Comparison of ENCODE assay signal across 1 cellular context in the genomic region with DNA sequence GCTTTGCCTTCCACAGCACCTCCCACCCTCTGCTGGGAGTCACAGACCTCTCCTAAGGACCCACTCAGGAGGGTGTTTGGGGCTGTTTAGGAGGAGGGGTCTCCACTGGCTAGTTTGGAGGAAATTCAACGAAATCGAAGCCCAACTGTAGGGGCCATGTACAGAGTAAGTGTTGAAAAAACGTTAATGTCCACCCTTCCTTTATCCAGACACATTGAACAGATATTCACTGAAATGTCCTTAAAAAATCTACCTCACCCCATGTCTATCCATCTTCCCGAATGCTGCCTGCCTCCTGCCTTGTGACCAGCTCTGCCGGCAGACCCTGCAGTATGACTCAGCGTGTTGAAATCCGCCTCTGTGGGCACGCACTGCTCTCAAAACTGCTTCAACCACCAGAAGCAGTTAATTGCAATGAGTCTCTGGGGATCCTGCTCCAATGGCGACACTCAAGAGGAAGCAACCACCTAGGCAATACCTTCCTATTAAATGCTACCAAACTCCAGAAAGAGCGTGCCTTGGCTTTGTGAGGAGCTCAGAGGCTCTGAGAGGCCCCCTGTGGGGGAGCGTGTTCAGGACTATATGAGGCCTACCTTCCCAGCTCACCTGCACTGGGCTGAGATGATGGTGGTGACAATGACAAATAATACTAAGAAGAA.
A peak's percentile ranks its signal among the peaks of the same experiment; 100 is the strongest.
TF ChIP-seq lines count a peak whose summit lies in the region.

No MANE protein-coding gene starts in this region.

TF ChIP-seq in K562, 482 proteins besides CTCF, POLR2A, EP300 and RAD21 (continued from another document and continues in another):
- TF ChIP-seq, protein P1, sequence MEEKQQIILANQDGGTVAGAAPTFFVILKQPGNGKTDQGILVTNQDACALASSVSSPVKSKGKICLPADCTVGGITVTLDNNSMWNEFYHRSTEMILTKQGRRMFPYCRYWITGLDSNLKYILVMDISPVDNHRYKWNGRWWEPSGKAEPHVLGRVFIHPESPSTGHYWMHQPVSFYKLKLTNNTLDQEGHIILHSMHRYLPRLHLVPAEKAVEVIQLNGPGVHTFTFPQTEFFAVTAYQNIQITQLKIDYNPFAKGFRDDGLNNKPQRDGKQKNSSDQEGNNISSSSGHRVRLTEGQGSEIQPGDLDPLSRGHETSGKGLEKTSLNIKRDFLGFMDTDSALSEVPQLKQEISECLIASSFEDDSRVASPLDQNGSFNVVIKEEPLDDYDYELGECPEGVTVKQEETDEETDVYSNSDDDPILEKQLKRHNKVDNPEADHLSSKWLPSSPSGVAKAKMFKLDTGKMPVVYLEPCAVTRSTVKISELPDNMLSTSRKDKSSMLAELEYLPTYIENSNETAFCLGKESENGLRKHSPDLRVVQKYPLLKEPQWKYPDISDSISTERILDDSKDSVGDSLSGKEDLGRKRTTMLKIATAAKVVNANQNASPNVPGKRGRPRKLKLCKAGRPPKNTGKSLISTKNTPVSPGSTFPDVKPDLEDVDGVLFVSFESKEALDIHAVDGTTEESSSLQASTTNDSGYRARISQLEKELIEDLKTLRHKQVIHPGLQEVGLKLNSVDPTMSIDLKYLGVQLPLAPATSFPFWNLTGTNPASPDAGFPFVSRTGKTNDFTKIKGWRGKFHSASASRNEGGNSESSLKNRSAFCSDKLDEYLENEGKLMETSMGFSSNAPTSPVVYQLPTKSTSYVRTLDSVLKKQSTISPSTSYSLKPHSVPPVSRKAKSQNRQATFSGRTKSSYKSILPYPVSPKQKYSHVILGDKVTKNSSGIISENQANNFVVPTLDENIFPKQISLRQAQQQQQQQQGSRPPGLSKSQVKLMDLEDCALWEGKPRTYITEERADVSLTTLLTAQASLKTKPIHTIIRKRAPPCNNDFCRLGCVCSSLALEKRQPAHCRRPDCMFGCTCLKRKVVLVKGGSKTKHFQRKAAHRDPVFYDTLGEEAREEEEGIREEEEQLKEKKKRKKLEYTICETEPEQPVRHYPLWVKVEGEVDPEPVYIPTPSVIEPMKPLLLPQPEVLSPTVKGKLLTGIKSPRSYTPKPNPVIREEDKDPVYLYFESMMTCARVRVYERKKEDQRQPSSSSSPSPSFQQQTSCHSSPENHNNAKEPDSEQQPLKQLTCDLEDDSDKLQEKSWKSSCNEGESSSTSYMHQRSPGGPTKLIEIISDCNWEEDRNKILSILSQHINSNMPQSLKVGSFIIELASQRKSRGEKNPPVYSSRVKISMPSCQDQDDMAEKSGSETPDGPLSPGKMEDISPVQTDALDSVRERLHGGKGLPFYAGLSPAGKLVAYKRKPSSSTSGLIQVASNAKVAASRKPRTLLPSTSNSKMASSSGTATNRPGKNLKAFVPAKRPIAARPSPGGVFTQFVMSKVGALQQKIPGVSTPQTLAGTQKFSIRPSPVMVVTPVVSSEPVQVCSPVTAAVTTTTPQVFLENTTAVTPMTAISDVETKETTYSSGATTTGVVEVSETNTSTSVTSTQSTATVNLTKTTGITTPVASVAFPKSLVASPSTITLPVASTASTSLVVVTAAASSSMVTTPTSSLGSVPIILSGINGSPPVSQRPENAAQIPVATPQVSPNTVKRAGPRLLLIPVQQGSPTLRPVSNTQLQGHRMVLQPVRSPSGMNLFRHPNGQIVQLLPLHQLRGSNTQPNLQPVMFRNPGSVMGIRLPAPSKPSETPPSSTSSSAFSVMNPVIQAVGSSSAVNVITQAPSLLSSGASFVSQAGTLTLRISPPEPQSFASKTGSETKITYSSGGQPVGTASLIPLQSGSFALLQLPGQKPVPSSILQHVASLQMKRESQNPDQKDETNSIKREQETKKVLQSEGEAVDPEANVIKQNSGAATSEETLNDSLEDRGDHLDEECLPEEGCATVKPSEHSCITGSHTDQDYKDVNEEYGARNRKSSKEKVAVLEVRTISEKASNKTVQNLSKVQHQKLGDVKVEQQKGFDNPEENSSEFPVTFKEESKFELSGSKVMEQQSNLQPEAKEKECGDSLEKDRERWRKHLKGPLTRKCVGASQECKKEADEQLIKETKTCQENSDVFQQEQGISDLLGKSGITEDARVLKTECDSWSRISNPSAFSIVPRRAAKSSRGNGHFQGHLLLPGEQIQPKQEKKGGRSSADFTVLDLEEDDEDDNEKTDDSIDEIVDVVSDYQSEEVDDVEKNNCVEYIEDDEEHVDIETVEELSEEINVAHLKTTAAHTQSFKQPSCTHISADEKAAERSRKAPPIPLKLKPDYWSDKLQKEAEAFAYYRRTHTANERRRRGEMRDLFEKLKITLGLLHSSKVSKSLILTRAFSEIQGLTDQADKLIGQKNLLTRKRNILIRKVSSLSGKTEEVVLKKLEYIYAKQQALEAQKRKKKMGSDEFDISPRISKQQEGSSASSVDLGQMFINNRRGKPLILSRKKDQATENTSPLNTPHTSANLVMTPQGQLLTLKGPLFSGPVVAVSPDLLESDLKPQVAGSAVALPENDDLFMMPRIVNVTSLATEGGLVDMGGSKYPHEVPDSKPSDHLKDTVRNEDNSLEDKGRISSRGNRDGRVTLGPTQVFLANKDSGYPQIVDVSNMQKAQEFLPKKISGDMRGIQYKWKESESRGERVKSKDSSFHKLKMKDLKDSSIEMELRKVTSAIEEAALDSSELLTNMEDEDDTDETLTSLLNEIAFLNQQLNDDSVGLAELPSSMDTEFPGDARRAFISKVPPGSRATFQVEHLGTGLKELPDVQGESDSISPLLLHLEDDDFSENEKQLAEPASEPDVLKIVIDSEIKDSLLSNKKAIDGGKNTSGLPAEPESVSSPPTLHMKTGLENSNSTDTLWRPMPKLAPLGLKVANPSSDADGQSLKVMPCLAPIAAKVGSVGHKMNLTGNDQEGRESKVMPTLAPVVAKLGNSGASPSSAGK (IDR thresholded peaks at IDR 0.05) = peak; percentile 66
- TF ChIP-seq ZNF253 (CRISPR knock-in tag; conservative IDR thresholded peaks at IDR 0.05) = no peak
- peak; percentile 66; the same call in 1 of the 2 replicates for TF ChIP-seq SMARCA4 (IDR thresholded peaks at IDR 0.05)
- no peak for TF ChIP-seq CAMTA2 (CRISPR knock-in tag; conservative IDR thresholded peaks at IDR 0.05)
- TF ChIP-seq IRF2 (CRISPR knock-in tag; IDR thresholded peaks at IDR 0.05) = no peak
- peak; percentile 88 for TF ChIP-seq ZNF584 (CRISPR knock-in tag; IDR thresholded peaks at IDR 0.05; ENCODE audit: low read depth)
- no peak for TF ChIP-seq U2AF2 (optimal IDR thresholded peaks at IDR 0.05; ENCODE audit: low read depth, low read length)
- TF ChIP-seq NRF1 (conservative IDR thresholded peaks at IDR 0.05 in 1 of 2, IDR thresholded peaks at IDR 0.05 in 1 of 2) = 0 out of 4 replicates have a peak, but pooled peaks of 1 of the 2 experiments have one; percentile 25
- TF ChIP-seq, protein P2, sequence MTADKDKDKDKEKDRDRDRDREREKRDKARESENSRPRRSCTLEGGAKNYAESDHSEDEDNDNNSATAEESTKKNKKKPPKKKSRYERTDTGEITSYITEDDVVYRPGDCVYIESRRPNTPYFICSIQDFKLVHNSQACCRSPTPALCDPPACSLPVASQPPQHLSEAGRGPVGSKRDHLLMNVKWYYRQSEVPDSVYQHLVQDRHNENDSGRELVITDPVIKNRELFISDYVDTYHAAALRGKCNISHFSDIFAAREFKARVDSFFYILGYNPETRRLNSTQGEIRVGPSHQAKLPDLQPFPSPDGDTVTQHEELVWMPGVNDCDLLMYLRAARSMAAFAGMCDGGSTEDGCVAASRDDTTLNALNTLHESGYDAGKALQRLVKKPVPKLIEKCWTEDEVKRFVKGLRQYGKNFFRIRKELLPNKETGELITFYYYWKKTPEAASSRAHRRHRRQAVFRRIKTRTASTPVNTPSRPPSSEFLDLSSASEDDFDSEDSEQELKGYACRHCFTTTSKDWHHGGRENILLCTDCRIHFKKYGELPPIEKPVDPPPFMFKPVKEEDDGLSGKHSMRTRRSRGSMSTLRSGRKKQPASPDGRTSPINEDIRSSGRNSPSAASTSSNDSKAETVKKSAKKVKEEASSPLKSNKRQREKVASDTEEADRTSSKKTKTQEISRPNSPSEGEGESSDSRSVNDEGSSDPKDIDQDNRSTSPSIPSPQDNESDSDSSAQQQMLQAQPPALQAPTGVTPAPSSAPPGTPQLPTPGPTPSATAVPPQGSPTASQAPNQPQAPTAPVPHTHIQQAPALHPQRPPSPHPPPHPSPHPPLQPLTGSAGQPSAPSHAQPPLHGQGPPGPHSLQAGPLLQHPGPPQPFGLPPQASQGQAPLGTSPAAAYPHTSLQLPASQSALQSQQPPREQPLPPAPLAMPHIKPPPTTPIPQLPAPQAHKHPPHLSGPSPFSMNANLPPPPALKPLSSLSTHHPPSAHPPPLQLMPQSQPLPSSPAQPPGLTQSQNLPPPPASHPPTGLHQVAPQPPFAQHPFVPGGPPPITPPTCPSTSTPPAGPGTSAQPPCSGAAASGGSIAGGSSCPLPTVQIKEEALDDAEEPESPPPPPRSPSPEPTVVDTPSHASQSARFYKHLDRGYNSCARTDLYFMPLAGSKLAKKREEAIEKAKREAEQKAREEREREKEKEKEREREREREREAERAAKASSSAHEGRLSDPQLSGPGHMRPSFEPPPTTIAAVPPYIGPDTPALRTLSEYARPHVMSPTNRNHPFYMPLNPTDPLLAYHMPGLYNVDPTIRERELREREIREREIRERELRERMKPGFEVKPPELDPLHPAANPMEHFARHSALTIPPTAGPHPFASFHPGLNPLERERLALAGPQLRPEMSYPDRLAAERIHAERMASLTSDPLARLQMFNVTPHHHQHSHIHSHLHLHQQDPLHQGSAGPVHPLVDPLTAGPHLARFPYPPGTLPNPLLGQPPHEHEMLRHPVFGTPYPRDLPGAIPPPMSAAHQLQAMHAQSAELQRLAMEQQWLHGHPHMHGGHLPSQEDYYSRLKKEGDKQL (CRISPR knock-in tag; IDR thresholded peaks at IDR 0.05; ENCODE audit: borderline replicate concordance) = no peak
- TF ChIP-seq ZBED1 (IDR thresholded peaks at IDR 0.05) = no peak
- TF ChIP-seq, protein P3, sequence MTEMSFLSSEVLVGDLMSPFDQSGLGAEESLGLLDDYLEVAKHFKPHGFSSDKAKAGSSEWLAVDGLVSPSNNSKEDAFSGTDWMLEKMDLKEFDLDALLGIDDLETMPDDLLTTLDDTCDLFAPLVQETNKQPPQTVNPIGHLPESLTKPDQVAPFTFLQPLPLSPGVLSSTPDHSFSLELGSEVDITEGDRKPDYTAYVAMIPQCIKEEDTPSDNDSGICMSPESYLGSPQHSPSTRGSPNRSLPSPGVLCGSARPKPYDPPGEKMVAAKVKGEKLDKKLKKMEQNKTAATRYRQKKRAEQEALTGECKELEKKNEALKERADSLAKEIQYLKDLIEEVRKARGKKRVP (CRISPR knock-in tag; IDR thresholded peaks at IDR 0.05) = peak; percentile 46; the same call in 1 of the 2 replicates
- no peak for TF ChIP-seq LARP7 (IDR thresholded peaks at IDR 0.05)
- no peak for TF ChIP-seq MEF2A (IDR thresholded peaks at IDR 0.05; ENCODE audit: control insufficient read depth, low read depth, low read length)
- no peak; the same call in 1 of the 2 replicates for TF ChIP-seq ZNF134 (CRISPR knock-in tag; conservative IDR thresholded peaks at IDR 0.05)
- TF ChIP-seq ESRRB (CRISPR knock-in tag; IDR thresholded peaks at IDR 0.05; ENCODE audit: borderline replicate concordance) = no peak
- peak; percentile 92 for TF ChIP-seq SMAD4 (CRISPR knock-in tag; conservative IDR thresholded peaks at IDR 0.05)
- peak in 1 of 2 experiments; percentile 63; a peak in 2 of 4 replicates for TF ChIP-seq MAZ (CRISPR knock-in tag; conservative IDR thresholded peaks at IDR 0.05 in 1 of 2, IDR thresholded peaks at IDR 0.05 in 1 of 2)
- TF ChIP-seq RCOR1 (IDR thresholded peaks at IDR 0.05; ENCODE audit: borderline replicate concordance in 1 of 2, low read depth in 2 of 2, low read length in 2 of 2) = peak in 1 of 2 experiments; percentile 55; a peak in 1 of 4 replicates
- TF ChIP-seq NFE2L1 (tag; IDR thresholded peaks at IDR 0.05; ENCODE audit: borderline replicate concordance, low read depth) = peak; percentile 68
- TF ChIP-seq, protein P4, sequence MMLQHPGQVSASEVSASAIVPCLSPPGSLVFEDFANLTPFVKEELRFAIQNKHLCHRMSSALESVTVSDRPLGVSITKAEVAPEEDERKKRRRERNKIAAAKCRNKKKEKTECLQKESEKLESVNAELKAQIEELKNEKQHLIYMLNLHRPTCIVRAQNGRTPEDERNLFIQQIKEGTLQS (IDR thresholded peaks at IDR 0.05) = peak; percentile 88
- TF ChIP-seq, protein P4 (CRISPR knock-in tag; conservative IDR thresholded peaks at IDR 0.05) = no peak
- no peak for TF ChIP-seq EGR1 (conservative IDR thresholded peaks at IDR 0.05)
- peak; percentile 82 for TF ChIP-seq MAFF (IDR thresholded peaks at IDR 0.05; ENCODE audit: low read length)
- peak; percentile 61; the same call in 1 of the 2 replicates for TF ChIP-seq ZNF79 (CRISPR knock-in tag; IDR thresholded peaks at IDR 0.05; ENCODE audit: low read depth)
- TF ChIP-seq, protein P5, sequence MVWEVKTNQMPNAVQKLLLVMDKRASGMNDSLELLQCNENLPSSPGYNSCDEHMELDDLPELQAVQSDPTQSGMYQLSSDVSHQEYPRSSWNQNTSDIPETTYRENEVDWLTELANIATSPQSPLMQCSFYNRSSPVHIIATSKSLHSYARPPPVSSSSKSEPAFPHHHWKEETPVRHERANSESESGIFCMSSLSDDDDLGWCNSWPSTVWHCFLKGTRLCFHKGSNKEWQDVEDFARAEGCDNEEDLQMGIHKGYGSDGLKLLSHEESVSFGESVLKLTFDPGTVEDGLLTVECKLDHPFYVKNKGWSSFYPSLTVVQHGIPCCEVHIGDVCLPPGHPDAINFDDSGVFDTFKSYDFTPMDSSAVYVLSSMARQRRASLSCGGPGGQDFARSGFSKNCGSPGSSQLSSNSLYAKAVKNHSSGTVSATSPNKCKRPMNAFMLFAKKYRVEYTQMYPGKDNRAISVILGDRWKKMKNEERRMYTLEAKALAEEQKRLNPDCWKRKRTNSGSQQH (CRISPR knock-in tag; IDR thresholded peaks at IDR 0.05) = no peak
- no peak for TF ChIP-seq BMI1 (IDR thresholded peaks at IDR 0.05; ENCODE audit: low read length)
- no peak for TF ChIP-seq SMAD2 (IDR thresholded peaks at IDR 0.05; ENCODE audit: low read depth, low read length)
- TF ChIP-seq, protein P6, sequence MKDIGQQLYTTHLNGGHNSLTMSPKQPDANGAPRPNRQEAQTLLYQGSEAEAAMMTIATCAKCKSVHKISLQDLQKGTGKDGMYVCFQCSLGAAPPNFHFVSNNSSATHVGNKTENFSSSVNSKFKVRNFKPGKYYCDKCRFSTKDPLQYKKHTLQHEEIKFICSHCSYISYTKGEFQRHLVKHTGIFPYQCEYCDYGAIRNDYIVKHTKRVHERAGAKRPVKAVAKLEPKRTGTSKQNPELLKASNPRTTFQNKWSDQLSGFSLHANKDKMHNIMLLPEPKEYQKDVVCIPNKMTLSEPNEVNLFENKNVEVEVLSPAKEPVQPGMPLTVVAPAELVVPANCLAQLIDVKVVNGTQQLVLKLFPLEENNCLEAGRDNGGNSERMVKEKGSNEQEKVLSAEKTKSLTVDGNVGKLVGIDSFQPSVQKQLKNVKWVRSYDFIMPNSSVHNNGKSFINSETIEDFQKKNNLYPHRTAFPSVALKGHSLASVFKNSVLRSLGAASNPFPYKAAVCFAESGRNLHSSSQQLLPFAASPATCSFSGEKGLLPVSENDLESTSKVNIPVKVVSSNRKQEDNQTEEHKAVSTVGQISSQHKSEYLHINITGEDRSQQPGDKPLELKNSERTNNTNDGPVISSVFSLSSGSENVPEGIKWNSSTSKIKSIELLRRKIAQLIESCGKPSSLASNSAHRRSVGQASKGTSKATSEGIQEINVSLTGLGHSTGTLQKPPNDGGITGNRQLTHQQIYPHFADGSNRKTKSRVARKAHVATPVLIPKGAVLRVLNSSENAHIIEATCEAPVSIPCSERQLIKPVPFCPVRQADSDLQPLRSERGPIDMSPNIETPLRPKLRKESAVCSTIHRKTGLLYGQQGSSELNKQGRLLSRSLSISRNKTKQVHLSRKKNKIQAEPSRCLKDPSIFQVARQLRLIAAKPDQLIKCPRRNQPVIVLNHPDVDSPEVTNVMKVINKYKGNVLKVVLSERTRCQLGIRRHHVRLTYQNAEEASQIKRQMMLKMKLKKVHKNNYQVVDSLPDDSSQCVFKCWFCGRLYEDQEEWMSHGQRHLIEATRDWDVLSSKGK (CRISPR knock-in tag; IDR thresholded peaks at IDR 0.05) = no peak
- no peak for TF ChIP-seq TCF3 (CRISPR knock-in tag; IDR thresholded peaks at IDR 0.05)
- no peak; the same call in 1 of the 2 replicates for TF ChIP-seq MBD2 (IDR thresholded peaks at IDR 0.05; ENCODE audit: borderline replicate concordance, low read depth)
